Comparison of ENCODE assay signal across 13 cellular contexts in genomic region chr3:63625161-63625560, GRCh38. TPM values are rescaled to one million over a fixed set of nuclear protein-coding genes. Genes with fewer than 3 reads are reported as not detected.
DNase-seq lines count a peak whose midpoint lies in the region; ATAC-seq and TF ChIP-seq lines count a peak whose summit lies in the region.
"Had no signal": no experiment of that assay in that cellular context is flagged by ENCODE, and none has a peak within 500 bp of the region (broad histone marks: within the 10 kb centered on the region; RNA-seq: fewer than 3 reads in every experiment).

No MANE protein-coding gene starts in this region.

- H4K20me1 ChIP-seq in GM23338 (replicated peaks; ENCODE audit: insufficient read depth) = no peaks in the 10 kb centered on the region

- H3K79me2 ChIP-seq in GM23338 (replicated peaks; ENCODE audit: insufficient read depth) = no peaks in the 10 kb centered on the region

- DNase-seq in A172 (ENCODE audit: low spot score) = peak; percentile 22
- no peak for DNase-seq in GM23338 (ENCODE audit: low spot score)
- DNase-seq in RWPE2 (ENCODE audit: low spot score) = no peak
- peak; percentile 43 for DNase-seq in fibroblast of the conjunctiva (ENCODE audit: low read depth)
- DNase-seq in activated naive CD8-positive, alpha-beta T cell treated with anti-CD3 and anti-CD28 coated beads, Interleukin-2, amount 50 U/mL, for 24 hours = no peak
- DNase-seq in left colon = no peak
- DNase-seq in stimulated activated CD4-positive, alpha-beta T cell treated with anti-CD3 and anti-CD28 coated beads, Interleukin-15, amount 100 ng/mL, for 24 hours = no peak
- DNase-seq in activated T-cell treated with anti-CD3 and anti-CD28 coated beads, Interleukin-2, amount 50 U/mL, for 1 hour = no peak
- DNase-seq: CD8-positive, alpha-beta T cell; cortex of kidney; trophoblast cell had no signal

- H3K36me3 ChIP-seq in GM23338 (ENCODE audit: insufficient read depth) = no peaks in the 10 kb centered on the region
- no peaks in the 10 kb centered on the region for H3K36me3 ChIP-seq in RWPE2 (ENCODE audit: low read depth)

- H3K36me3 Mint-ChIP-seq in GM23338 (ENCODE audit: low read depth) = no peaks in the 10 kb centered on the region
- no peaks in the 10 kb centered on the region for H3K36me3 Mint-ChIP-seq in activated naive CD8-positive, alpha-beta T cell treated with anti-CD3 and anti-CD28 coated beads, Interleukin-2, amount 50 U/mL, for 24 hours (ENCODE audit: low read depth)
- H3K36me3 Mint-ChIP-seq: CD8-positive, alpha-beta T cell had no signal

- H3K9me2 ChIP-seq in GM23338 (ENCODE audit: insufficient read depth) = no peaks in the 10 kb centered on the region; the same call in 1 of the 2 replicates

- no peak overlapping the region for H3K4me2 ChIP-seq in GM23338

- H2AFZ ChIP-seq in GM23338 = no peak overlapping the region

- no peak overlapping the region for H3K27ac ChIP-seq in GM23338 (ENCODE audit: low read depth)
- peak overlapping the region; percentile 16 for H3K27ac ChIP-seq in RWPE2 (ENCODE audit: poor library complexity, severe bottlenecking)

- H3K9me3 ChIP-seq in RWPE2 (ENCODE audit: severe bottlenecking) = no peaks in the 10 kb centered on the region

- no peaks in the 10 kb centered on the region for H3K27me3 ChIP-seq in GM23338 (ENCODE audit: insufficient read depth)
- H3K27me3 ChIP-seq in RWPE2 (ENCODE audit: insufficient read depth, poor library complexity, severe bottlenecking) = no peaks in the 10 kb centered on the region

- no peaks in the 10 kb centered on the region for H3F3A ChIP-seq in GM23338 (replicated peaks; ENCODE audit: low read depth)

- no peak overlapping the region for H3K27ac Mint-ChIP-seq in GM23338
- H3K27ac Mint-ChIP-seq in activated naive CD8-positive, alpha-beta T cell treated with anti-CD3 and anti-CD28 coated beads, Interleukin-2, amount 50 U/mL, for 24 hours = no peak overlapping the region
- H3K27ac Mint-ChIP-seq: CD8-positive, alpha-beta T cell had no signal

- no peak for TF ChIP-seq CTCF in GM23338 (conservative IDR thresholded peaks at IDR 0.05; ENCODE audit: low read depth in 2 of 2)
- no peak for TF ChIP-seq CTCF in RWPE2 (IDR thresholded peaks at IDR 0.05; ENCODE audit: poor library complexity, severe bottlenecking)

- intact Hi-C loops in left colon (cut with DNase I, micrococcal nuclease) = no loop called here

- H3K4me1 Mint-ChIP-seq in GM23338 = peaks cover 23% of the 10 kb centered on the region
- H3K4me1 Mint-ChIP-seq in activated naive CD8-positive, alpha-beta T cell treated with anti-CD3 and anti-CD28 coated beads, Interleukin-2, amount 50 U/mL, for 24 hours = no peaks in the 10 kb centered on the region

- H3K27me3 Mint-ChIP-seq in GM23338 (ENCODE audit: insufficient read depth, low read depth, poor library complexity) = no peaks in the 10 kb centered on the region
- H3K27me3 Mint-ChIP-seq in activated naive CD8-positive, alpha-beta T cell treated with anti-CD3 and anti-CD28 coated beads, Interleukin-2, amount 50 U/mL, for 24 hours = no peaks in the 10 kb centered on the region

- no peak overlapping the region for H3K4me3 Mint-ChIP-seq in GM23338
- H3K4me3 Mint-ChIP-seq in activated naive CD8-positive, alpha-beta T cell treated with anti-CD3 and anti-CD28 coated beads, Interleukin-2, amount 50 U/mL, for 24 hours = no peak overlapping the region
- H3K4me3 Mint-ChIP-seq: CD8-positive, alpha-beta T cell had no signal

- ATAC-seq in GM23338 = peak; percentile 45; the same call in 2 of the 3 replicates
- peak; percentile 96 for ATAC-seq in RWPE2 (ENCODE audit: low read depth)
- ATAC-seq in activated naive CD8-positive, alpha-beta T cell treated with anti-CD3 and anti-CD28 coated beads, Interleukin-2, amount 50 U/mL, for 24 hours = no peak
- ATAC-seq in left colon = no peak
- ATAC-seq: CD8-positive, alpha-beta T cell; K562 had no signal

- no peaks in the 10 kb centered on the region for H3K9me3 Mint-ChIP-seq in GM23338
- no peaks in the 10 kb centered on the region for H3K9me3 Mint-ChIP-seq in activated naive CD8-positive, alpha-beta T cell treated with anti-CD3 and anti-CD28 coated beads, Interleukin-2, amount 50 U/mL, for 24 hours
- H3K9me3 Mint-ChIP-seq: CD8-positive, alpha-beta T cell had no signal

- H3K4me1 ChIP-seq in GM23338 (ENCODE audit: insufficient read depth) (peaks cover 23% of the 10 kb centered on the region), RWPE2 (ENCODE audit: insufficient read depth, poor library complexity, severe bottlenecking) (peaks cover 10% of the 10 kb centered on the region)

- H3K4me3 ChIP-seq in GM23338 (no peak overlapping the region), RWPE2 (ENCODE audit: severe bottlenecking) (no peak overlapping the region)
- H3K4me3 ChIP-seq: K562 had no signal

TF ChIP-seq in GM23338, 12 proteins besides CTCF, POLR2A, EP300 and RAD21 (continues in another document):
- TF ChIP-seq ZNF462 (CRISPR knock-in tag; IDR thresholded peaks at IDR 0.05) = no peak
- TF ChIP-seq ZNF331 (CRISPR knock-in tag; IDR thresholded peaks at IDR 0.05; ENCODE audit: low read depth) = no peak
- no peak for TF ChIP-seq ZNF114 (CRISPR knock-in tag; IDR thresholded peaks at IDR 0.05)
- TF ChIP-seq EZH2 (IDR thresholded peaks at IDR 0.05; ENCODE audit: low read depth, unreplicated experiment) = no peak
- TF ChIP-seq STAT1 (IDR thresholded peaks at IDR 0.05; ENCODE audit: unreplicated experiment) = no peak
- no peak for TF ChIP-seq POLR2AphosphoS5 (IDR thresholded peaks at IDR 0.05; ENCODE audit: low read depth)
- no peak for TF ChIP-seq CREB1 (CRISPR knock-in tag; IDR thresholded peaks at IDR 0.05; ENCODE audit: low read depth)
- no peak for TF ChIP-seq NANOG (IDR thresholded peaks at IDR 0.05; ENCODE audit: borderline replicate concordance)

RNA-seq across cellular contexts. Expression of gene SNTN, which starts 27.3 kb away (rescaled TPM):
- total RNA-seq in A172 (2014; rRNA removed; shearing (Covaris generic)) = not detected in 2 replicates
- total RNA-seq in GM23338 (2014; rRNA removed; shearing (Covaris generic)) = not detected in 2 replicates
- polyA plus RNA-seq in GM23338 (2016; fragmentation: Nextera tagmentation; extraction: Ambion mirVana) = 0.70 TPM in 1 of 2 replicates, not detected in the other
- under 1 TPM in 1 of 2 donors, not detected in 1; 0.39 TPM for total RNA-seq in left colon
- total RNA-seq: CD8-positive, alpha-beta T cell; K562; liver had no signal
- polyA plus RNA-seq: K562, liver had no signal

Comparison
In these comparisons a context has a peak if more than half of its experiments do, and no peak if none do; other contexts are left out.
1. DNase-seq: peak in A172 (single experiment) and fibroblast of the conjunctiva (single experiment); none in GM23338 (single experiment), RWPE2 (single experiment), activated naive CD8-positive, alpha-beta T cell treated with anti-CD3 and anti-CD28 coated beads, Interleukin-2, amount 50 U/mL, for 24 hours (single experiment), left colon (0 of 2), stimulated activated CD4-positive, alpha-beta T cell treated with anti-CD3 and anti-CD28 coated beads, Interleukin-15, amount 100 ng/mL, for 24 hours (single experiment) and activated T-cell treated with anti-CD3 and anti-CD28 coated beads, Interleukin-2, amount 50 U/mL, for 1 hour (single experiment).
2. ATAC-seq: peak in GM23338 (single experiment) and RWPE2 (single experiment); none in activated naive CD8-positive, alpha-beta T cell treated with anti-CD3 and anti-CD28 coated beads, Interleukin-2, amount 50 U/mL, for 24 hours (single experiment) and left colon (single experiment).